30 cellular contexts compared by ENCODE assay signal in the genomic region with DNA sequence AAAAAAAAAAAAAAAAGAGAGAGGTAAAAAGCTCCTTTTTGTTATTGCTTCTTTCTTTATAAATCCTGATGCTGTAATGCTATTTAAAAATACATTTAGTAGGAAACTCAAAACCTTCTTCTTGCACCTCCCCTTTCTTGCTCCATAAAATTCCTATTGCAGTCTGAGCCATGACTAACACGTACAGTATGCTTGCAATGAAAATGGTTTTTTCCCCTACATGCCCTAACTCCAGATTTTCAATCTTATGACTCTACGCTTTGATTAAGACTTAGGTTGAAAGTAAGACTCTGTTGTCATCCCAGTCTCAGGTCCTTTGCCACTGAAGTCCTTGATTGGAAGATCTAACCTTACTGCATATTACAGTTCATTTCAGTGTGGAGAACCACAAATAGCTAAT. TPM values are rescaled to one million over a fixed set of nuclear protein-coding genes. Genes with fewer than 3 reads are reported as not detected.
DNase-seq lines count a peak whose midpoint lies in the region; ATAC-seq, FAIRE-seq and TF ChIP-seq lines count a peak whose summit lies in the region.
"Had no signal": no experiment of that assay in that cellular context is flagged by ENCODE, and none has a peak within 500 bp of the region (broad histone marks: within the 10 kb centered on the region; RNA-seq: fewer than 3 reads in every experiment).

No MANE protein-coding gene starts in this region.

- H4K5ac ChIP-seq in H9 (ENCODE audit: insufficient read length, low read depth, low read length), result no peak overlapping the region

- H3K9me3 ChIP-seq in H9 (ENCODE audit: control insufficient read depth, low read depth, low read length), result no peaks in the 10 kb centered on the region
- H3K9me3 ChIP-seq in aorta (ENCODE audit: control insufficient read depth, low read length), result no peaks in the 10 kb centered on the region
- no peaks in the 10 kb centered on the region for H3K9me3 ChIP-seq in suprapubic skin
- H3K9me3 ChIP-seq: body of pancreas, colonic mucosa, HAP-1, heart right ventricle, right lobe of liver, upper lobe of right lung had no signal

- no peak for FAIRE-seq in D721Med (lab: Jason Lieb, UNC)

- H3K27me3 ChIP-seq in H9 (ENCODE audit: insufficient read depth, low read length) (no peaks in the 10 kb centered on the region), aorta (ENCODE audit: control insufficient read depth in 1 of 2, insufficient read depth in 2 of 2, low read length in 1 of 2) (no peaks in the 10 kb centered on the region), suprapubic skin (no peaks in the 10 kb centered on the region)
- H3K27me3 ChIP-seq: body of pancreas, colonic mucosa, heart right ventricle, right lobe of liver, upper lobe of right lung had no signal

- no peak overlapping the region for H3K4me2 ChIP-seq in H9 (ENCODE audit: insufficient read depth, insufficient read length, low read length)

- H2BK12ac ChIP-seq in H9 (ENCODE audit: insufficient read length, low read depth, low read length), result no peak overlapping the region

- no peaks in the 10 kb centered on the region for H3K79me1 ChIP-seq in H9 (ENCODE audit: insufficient read depth, low read depth, low read length, poor library complexity, severe bottlenecking)

- H2AFZ ChIP-seq in H9 (ENCODE audit: low read length), result peak overlapping the region; percentile 16

- no CpG with 5 or more reads among the region's 2 CpGs for WGBS in H9 (ENCODE audit: extremely low coverage, insufficient read length, low lambda C conversion rate)
- 39 to 40% methylated on average over 2 of the region's 2 CpGs for WGBS in aorta, 2 donors
- WGBS in suprapubic skin, result 41% methylated on average over 2 of the region's 2 CpGs

- POLR2A ChIA-PET in AG04449 (lab: Yijun Ruan, JAX), result no interaction called here

- no peaks in the 10 kb centered on the region for H3K36me3 Mint-ChIP-seq in H9 (ENCODE audit: insufficient read depth in 1 of 3, low read depth in 3 of 3)
- H3K36me3 Mint-ChIP-seq: activated naive CD8-positive, alpha-beta T cell; CD14-positive monocyte had no signal

- no peak for TF ChIP-seq EP300 in suprapubic skin (IDR thresholded peaks at IDR 0.05)

- no peak overlapping the region for H3K4ac ChIP-seq in H9 (ENCODE audit: low read depth, low read length)

- no peak overlapping the region for H2AK5ac ChIP-seq in H9 (ENCODE audit: insufficient read length, low read length)

- peak; percentile 2 for DNase-seq in AG04449 (ENCODE audit: low read depth, low spot score)
- DNase-seq in H9, result no peak
- peak; percentile 33 for DNase-seq in epithelial cell of esophagus (ENCODE audit: low read depth)
- DNase-seq in kidney glomerular epithelial cell (lab: John Stamatoyannopoulos, UW), result peak; percentile 5
- no peak for DNase-seq in D721Med (ENCODE audit: insufficient read length, low spot score)
- DNase-seq in aorta, result no peak
- no peak for DNase-seq in cerebellum (ENCODE audit: low spot score)
- no peak for DNase-seq in suprapubic skin (ENCODE audit: low spot score in 2 of 2)
- DNase-seq: activated CD4-positive, alpha-beta T cell treated with anti-CD3 and anti-CD28 coated beads, Interleukin-2, amount 50 U/mL, for 1 hour; body of pancreas; colonic mucosa; heart right ventricle; KG1; NCI-H187 treated with DMSO at 0.1 percent for 48 hours; NCI-H526 treated with DMSO at 0.1 percent for 48 hours; right lobe of liver; RPMI8226; stimulated activated CD4-positive, alpha-beta T cell treated with anti-CD3 and anti-CD28 coated beads, Interleukin-15, amount 100 ng/mL, for 24 hours; upper lobe of right lung; WERI-Rb-1 had no signal

- intact Hi-C loops in aorta (cut with DNase I), result no loop called here

- no peak overlapping the region for H2BK5ac ChIP-seq in H9 (ENCODE audit: insufficient read length, low read length)

- no peaks in the 10 kb centered on the region for H4K20me1 ChIP-seq in H9 (ENCODE audit: control insufficient read depth, insufficient read depth, insufficient read length)

- no peaks in the 10 kb centered on the region for H3K9me3 Mint-ChIP-seq in H9
- H3K9me3 Mint-ChIP-seq: activated T-helper 2 cell treated with anti-CD3 and anti-CD28 coated beads, Interferon-gamma antibody, Interleukin-2, Interleukin-4, amounts not matched to agents 10 μg/mL and 5 μg/mL and 100 μg/mL, durations not matched to agents 14 hours and 24 hours and 36 hours; T-helper 2 cell treated with Interferon-gamma antibody and Interleukin-4, amounts not matched to agents 5 μg/mL and 100 μg/mL, for 36 hours had no signal

- no peaks in the 10 kb centered on the region for H3K23me2 ChIP-seq in H9 (ENCODE audit: insufficient read length, low read depth, low read length, poor library complexity, severe bottlenecking)

- H3K27me3 Mint-ChIP-seq in H9 (ENCODE audit: low read depth), result no peaks in the 10 kb centered on the region
- H3K27me3 Mint-ChIP-seq: activated naive CD8-positive, alpha-beta T cell had no signal

- no peak overlapping the region for H4K8ac ChIP-seq in H9 (replicated peaks; ENCODE audit: insufficient read length, low read depth, low read length)

- TF ChIP-seq CTCF in AG04449 (IDR thresholded peaks at IDR 0.05; ENCODE audit: insufficient read depth, low read length, missing control alignments) (no peak), H9 (conservative IDR thresholded peaks at IDR 0.05) (no peak), epithelial cell of esophagus (IDR thresholded peaks at IDR 0.05; ENCODE audit: insufficient read depth, low read depth, low read length, missing control alignments) (no peak), D721Med (IDR thresholded peaks at IDR 0.05; ENCODE audit: insufficient read depth, missing control alignments) (no peak), suprapubic skin (IDR thresholded peaks at IDR 0.05) (no peak)

- no peak overlapping the region for H2BK15ac ChIP-seq in H9 (ENCODE audit: low read depth, low read length)

- no peak overlapping the region for H4K91ac ChIP-seq in H9 (ENCODE audit: insufficient read length, low read depth, low read length)

- no peak overlapping the region for H2BK20ac ChIP-seq in H9 (ENCODE audit: low read depth, low read length, poor library complexity, severe bottlenecking)

- no peak overlapping the region for H3K9ac ChIP-seq in H9 (ENCODE audit: extremely low read depth, insufficient read length, low read length)

- H3T11ph ChIP-seq in H9 (ENCODE audit: low read length), result no peak overlapping the region

- no peak for TF ChIP-seq POLR2A in suprapubic skin (IDR thresholded peaks at IDR 0.05)

- H3K27ac ChIP-seq in H9 (ENCODE audit: insufficient read length, low read depth, low read length) (no peak overlapping the region), aorta (ENCODE audit: low read depth in 1 of 2, low read length in 2 of 2) (no peak overlapping the region), suprapubic skin (no peak overlapping the region)
- H3K27ac ChIP-seq: body of pancreas, colonic mucosa, heart right ventricle, right lobe of liver, upper lobe of right lung, WERI-Rb-1 had no signal

- H3K18ac ChIP-seq in H9 (ENCODE audit: insufficient read length, low read depth, low read length), result no peak overlapping the region

- H3K56ac ChIP-seq in H9 (ENCODE audit: insufficient read length, low read depth, low read length), result no peak overlapping the region

- no peak overlapping the region for H3K14ac ChIP-seq in H9 (ENCODE audit: insufficient read depth, low read length)

- no peaks in the 10 kb centered on the region for H3K36me3 ChIP-seq in aorta (ENCODE audit: control insufficient read depth in 1 of 2, insufficient read depth in 2 of 2, low read length in 1 of 2)
- H3K36me3 ChIP-seq in suprapubic skin, result no peaks in the 10 kb centered on the region
- H3K36me3 ChIP-seq: colonic mucosa, HAP-1, heart right ventricle, right lobe of liver, upper lobe of right lung, WERI-Rb-1 had no signal

- H2BK120ac ChIP-seq in H9 (ENCODE audit: low read depth, low read length, poor library complexity, severe bottlenecking), result no peak overlapping the region

- no peak for ATAC-seq in aorta (ENCODE audit: low FRiP score)
- ATAC-seq: body of pancreas, heart right ventricle, right lobe of liver, SK-N-SH treated with all-trans-retinoic acid at 6 μM for 48 hours, upper lobe of right lung had no signal

- no peak overlapping the region for H3K4me3 ChIP-seq in AG04449 (ENCODE audit: low read depth, low read length)
- no peak overlapping the region for H3K4me3 ChIP-seq in epithelial cell of esophagus (ENCODE audit: low read length)
- no peak overlapping the region for H3K4me3 ChIP-seq in aorta (ENCODE audit: low read length in 2 of 2)
- no peak overlapping the region for H3K4me3 ChIP-seq in suprapubic skin
- H3K4me3 ChIP-seq: body of pancreas, colonic mucosa, HAP-1, heart right ventricle, lung, right lobe of liver, upper lobe of right lung had no signal

- H3K4me1 ChIP-seq in H9 (ENCODE audit: insufficient read depth, low read length) (no peaks in the 10 kb centered on the region), aorta (ENCODE audit: control insufficient read depth in 1 of 2, insufficient read depth in 2 of 2, low read length in 2 of 2) (no peaks in the 10 kb centered on the region), suprapubic skin (no peaks in the 10 kb centered on the region)
- H3K4me1 ChIP-seq: colonic mucosa, HAP-1, heart right ventricle, right lobe of liver, upper lobe of right lung had no signal

- no peak overlapping the region for H3K27ac Mint-ChIP-seq in H9
- H3K27ac Mint-ChIP-seq: activated naive CD8-positive, alpha-beta T cell; activated T-helper 2 cell treated with anti-CD3 and anti-CD28 coated beads, Interferon-gamma antibody, Interleukin-2, Interleukin-4, amounts not matched to agents 10 μg/mL and 5 μg/mL and 100 μg/mL, durations not matched to agents 14 hours and 24 hours and 36 hours; CD14-positive monocyte; T-helper 2 cell treated with Interferon-gamma antibody and Interleukin-4, amounts not matched to agents 5 μg/mL and 100 μg/mL, for 36 hours had no signal

- CTCF ChIA-PET in AG04449 (lab: Yijun Ruan, JAX), result interaction anchor here (0.6 kb wide), 1 partner anchor 899 kb away, joined by 3 read pairs; no protein-coding TSS in a partner anchor

- H3K4me1 Mint-ChIP-seq in H9, result peaks cover 0 to 4% of the 10 kb centered on the region in 2 experiments; a peak in 1 of 4 replicates
- H3K4me1 Mint-ChIP-seq: CD14-positive monocyte had no signal

- H3K4me3 Mint-ChIP-seq in H9, result no peak overlapping the region
- H3K4me3 Mint-ChIP-seq: activated naive CD8-positive, alpha-beta T cell; CD14-positive monocyte; T-helper 2 cell treated with Interferon-gamma antibody and Interleukin-4, amounts not matched to agents 5 μg/mL and 100 μg/mL, for 36 hours had no signal

- H3K23ac ChIP-seq in H9 (ENCODE audit: insufficient read length, low read depth, low read length), result no peak overlapping the region

- H3K79me2 ChIP-seq in H9 (ENCODE audit: insufficient read depth, low read length), result no peaks in the 10 kb centered on the region

RNA-seq across cellular contexts. Expression of gene FGF10, which starts 23.9 kb away (rescaled TPM):
- total RNA-seq in H9 (2021), result 0.15 TPM in 1 of 2 replicates, not detected in the other
- 10 to 100 TPM; 10.0 to 11.3 TPM for total RNA-seq in aorta
- polyA plus RNA-seq in aorta, result under 1 TPM in 1 of 2 donors, not detected in 1; 0.50 TPM
- total RNA-seq in cerebellum, result 3.7 TPM
- total RNA-seq in suprapubic skin, result 1 to 10 TPM in 3 of 4 donors, under 1 TPM in 1; 0.42 to 3.9 (median 2.1) TPM
- total RNA-seq: A673; activated T-helper 2 cell treated with anti-CD3 and anti-CD28 coated beads, Interferon-gamma antibody, Interleukin-2, Interleukin-4, amounts not matched to agents 10 μg/mL and 5 μg/mL and 100 μg/mL, durations not matched to agents 14 hours and 24 hours and 36 hours; HT-29; osteocyte had no signal
- polyA plus RNA-seq: CD14-positive monocyte had no signal

Comparison
In these comparisons a context has a peak if more than half of its experiments do, and no peak if none do; other contexts are left out.
1. DNase-seq: peak in AG04449 (single experiment), epithelial cell of esophagus (single experiment) and kidney glomerular epithelial cell (single experiment); none in H9 (single experiment), D721Med (single experiment), aorta (0 of 2), cerebellum (single experiment) and suprapubic skin (0 of 2).